Comparison of ENCODE assay signal across 2 cellular contexts in the genomic region with DNA sequence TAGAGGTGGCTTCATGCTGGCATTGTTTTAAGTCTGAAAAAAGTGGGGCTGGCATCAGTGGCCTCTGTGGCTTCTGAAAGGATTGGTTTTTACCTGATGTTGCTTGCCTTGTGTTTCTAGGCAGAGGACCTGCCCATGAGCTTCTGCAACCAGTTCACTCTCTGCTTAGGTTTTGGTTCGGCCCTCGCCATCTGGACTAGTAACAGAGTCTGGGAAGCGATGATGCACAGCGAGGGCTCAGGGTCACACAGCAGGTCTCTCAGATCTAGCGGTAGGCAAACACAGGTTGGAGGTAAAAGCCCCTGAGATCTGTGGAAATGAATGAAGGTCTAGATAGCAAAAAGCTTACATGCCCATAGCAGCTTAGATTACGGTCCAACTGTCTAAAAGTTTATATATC.
TF ChIP-seq lines count a peak whose summit lies in the region.

No MANE protein-coding gene starts in this region.

TF ChIP-seq in HepG2, 621 proteins besides CTCF, POLR2A, EP300 and RAD21:
- TF ChIP-seq CCAR2 (optimal IDR thresholded peaks at IDR 0.05; ENCODE audit: low read depth, low read length) (no peak), ZNF768 (CRISPR knock-in tag; IDR thresholded peaks at IDR 0.05) (peak; percentile 90)
- TF ChIP-seq, protein P1, sequence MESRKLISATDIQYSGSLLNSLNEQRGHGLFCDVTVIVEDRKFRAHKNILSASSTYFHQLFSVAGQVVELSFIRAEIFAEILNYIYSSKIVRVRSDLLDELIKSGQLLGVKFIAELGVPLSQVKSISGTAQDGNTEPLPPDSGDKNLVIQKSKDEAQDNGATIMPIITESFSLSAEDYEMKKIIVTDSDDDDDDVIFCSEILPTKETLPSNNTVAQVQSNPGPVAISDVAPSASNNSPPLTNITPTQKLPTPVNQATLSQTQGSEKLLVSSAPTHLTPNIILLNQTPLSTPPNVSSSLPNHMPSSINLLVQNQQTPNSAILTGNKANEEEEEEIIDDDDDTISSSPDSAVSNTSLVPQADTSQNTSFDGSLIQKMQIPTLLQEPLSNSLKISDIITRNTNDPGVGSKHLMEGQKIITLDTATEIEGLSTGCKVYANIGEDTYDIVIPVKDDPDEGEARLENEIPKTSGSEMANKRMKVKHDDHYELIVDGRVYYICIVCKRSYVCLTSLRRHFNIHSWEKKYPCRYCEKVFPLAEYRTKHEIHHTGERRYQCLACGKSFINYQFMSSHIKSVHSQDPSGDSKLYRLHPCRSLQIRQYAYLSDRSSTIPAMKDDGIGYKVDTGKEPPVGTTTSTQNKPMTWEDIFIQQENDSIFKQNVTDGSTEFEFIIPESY (CRISPR knock-in tag; IDR thresholded peaks at IDR 0.05) = peak; percentile 85

TF ChIP-seq in H1, 55 proteins besides CTCF, POLR2A, EP300 and RAD21:
- TF ChIP-seq RBBP5 (IDR thresholded peaks at IDR 0.05; ENCODE audit: borderline replicate concordance, low read depth, low read length) = no peak
TF ChIP-seq in H1: peak in this region for 0.
